In genomic region chr7:152433721-152434501, GRCh38 we compare ENCODE assay signal across 8 cellular contexts. TPM values are rescaled to one million over a fixed set of nuclear protein-coding genes. Genes with fewer than 3 reads are reported as not detected.
DNase-seq lines count a peak whose midpoint lies in the region; ATAC-seq, FAIRE-seq and TF ChIP-seq lines count a peak whose summit lies in the region.
"Not testable (repeated sequence)": the region's sequence is repeated elsewhere in the genome, so short reads cannot be mapped to it uniquely, and the experiment has no call there.

No MANE protein-coding gene starts in this region.

- CTCF ChIA-PET in HepG2 (lab: Yijun Ruan, JAX; ENCODE audit: low intra/inter-chr PET ratio, low total read pairs) = not testable (repeated sequence)

- H3K27me3 ChIP-seq in HepG2 (ENCODE audit: control insufficient read depth in 1 of 2, insufficient read depth in 2 of 2, low read length in 2 of 2); skeletal muscle tissue (ENCODE audit: control insufficient read depth in 3 of 3, insufficient read depth in 3 of 3, low read length in 3 of 3); upper lobe of left lung: not testable (repeated sequence)

- not testable (repeated sequence) for H4K20me1 ChIP-seq in HepG2 (ENCODE audit: insufficient read depth, low read length)

- ATAC-seq in HG02852 (IDR thresholded peaks at IDR 0.05; ENCODE audit: unreplicated experiment) = peak; percentile 28
- peak; percentile 39 for ATAC-seq in effector memory CD8-positive, alpha-beta T cell (replicated peaks)
- peak; percentile 31; the same call in 2 of the 3 replicates for ATAC-seq in HepG2
- peak; percentile 70 to 84 for ATAC-seq in upper lobe of left lung (ENCODE audit: low FRiP score in 2 of 2)

- H3K9me3 Mint-ChIP-seq in activated T-cell treated with anti-CD3 and anti-CD28 coated beads, Interleukin-2, amount 50 U/mL, for 24 hours; effector memory CD8-positive, alpha-beta T cell: not testable (repeated sequence)

- peak overlapping the region; percentile 58 for H3K27ac ChIP-seq in HepG2 (ENCODE audit: extremely low read length, insufficient read depth, low read length)
- peak overlapping the region; percentile 85 for H3K27ac ChIP-seq in skeletal muscle tissue (ENCODE audit: low read depth, low read length)
- H3K27ac ChIP-seq in upper lobe of left lung = peak overlapping the region; percentile 97 to 100 (median 98)

- DNase-seq in GM12892 (ENCODE audit: insufficient read length); RCC 7860 (ENCODE audit: low spot score); HepG2 (ENCODE audit: low spot score): not testable (repeated sequence)
- peak; percentile 70 for DNase-seq in activated T-cell treated with anti-CD3 and anti-CD28 coated beads, Interleukin-2, amount 50 U/mL, for 24 hours
- DNase-seq in effector memory CD8-positive, alpha-beta T cell = peak; percentile 54 to 59 (median 59)
- peak in 1 of 2 donors; percentile 93 for DNase-seq in upper lobe of left lung

- TF ChIP-seq EP300 in HepG2 (IDR thresholded peaks at IDR 0.05; ENCODE audit: low read depth in 2 of 2, low read length in 2 of 2); HepG2 (CRISPR knock-in tag; IDR thresholded peaks at IDR 0.05; ENCODE audit: borderline replicate concordance); upper lobe of left lung (IDR thresholded peaks at IDR 0.05): not testable (repeated sequence)

- intact Hi-C loops in HepG2 (cut with micrococcal nuclease; ENCODE audit: unreplicated experiment) = loop anchor here (2.0 kb wide), 1 partner anchor 273 kb away; no protein-coding TSS in a partner anchor

- TF ChIP-seq RAD21 in HepG2 (CRISPR knock-in tag; IDR thresholded peaks at IDR 0.05) = not testable (repeated sequence)

- FAIRE-seq in GM12892 (lab: Jason Lieb, UNC) = peak; percentile 91
- peak; percentile 87 for FAIRE-seq in RCC 7860 (lab: Jason Lieb, UNC)
- peak; percentile 72 for FAIRE-seq in HepG2 (lab: Jason Lieb, UNC)

- in situ Hi-C loops in HepG2 (cut with HindIII; ENCODE audit: extremely low pct_ligation_motif_present, low pct_unique_long_range_greater_than_20kb) = not testable (repeated sequence)

- H3K4me3 ChIP-seq in HepG2 (replicated peaks in 1 of 3; ENCODE audit: insufficient read depth in 1 of 3, low read depth in 2 of 3, low read length in 3 of 3) (peak overlapping the region; percentile 73 to 83 (median 75)), skeletal muscle tissue (ENCODE audit: low read length in 3 of 3) (peak overlapping the region; percentile 77 to 86 (median 80)), upper lobe of left lung (peak overlapping the region; percentile 74 to 97 (median 95))

- H3K9ac ChIP-seq in HepG2 (ENCODE audit: insufficient read depth, low read depth, low read length) = peak overlapping the region; percentile 71
- H3K9ac ChIP-seq in skeletal muscle tissue (ENCODE audit: low read depth in 1 of 3, low read length in 3 of 3) = peak overlapping the region; percentile 0 to 83 (median 82)

- peaks cover 28% of the 10 kb centered on the region for H3K4me1 ChIP-seq in HepG2 (ENCODE audit: insufficient read depth, low read length)
- H3K4me1 ChIP-seq in skeletal muscle tissue (ENCODE audit: control insufficient read depth in 3 of 3, insufficient read depth in 3 of 3, low read length in 3 of 3) = peaks cover 18 to 23% (median 18%) of the 10 kb centered on the region in 3 donors
- H3K4me1 ChIP-seq in upper lobe of left lung = peaks cover 19 to 47% (median 36%) of the 10 kb centered on the region in 4 donors

- BruUV-seq in HepG2 (replicated peaks; lab: Mats Ljungman, UMichigan) = TSS peak; percentile 56

- not testable (repeated sequence) for H3K27me3 Mint-ChIP-seq in activated T-cell treated with anti-CD3 and anti-CD28 coated beads, Interleukin-2, amount 50 U/mL, for 24 hours; effector memory CD8-positive, alpha-beta T cell

- H3K4me1 Mint-ChIP-seq in activated T-cell treated with anti-CD3 and anti-CD28 coated beads, Interleukin-2, amount 50 U/mL, for 24 hours (ENCODE audit: low read depth) = peaks cover 57% of the 10 kb centered on the region
- peaks cover 33 to 35% of the 10 kb centered on the region in 2 donors for H3K4me1 Mint-ChIP-seq in effector memory CD8-positive, alpha-beta T cell (ENCODE audit: low read depth in 2 of 2)

- 19% methylated on average over 16 of the region's 16 CpGs for WGBS in HepG2 (ENCODE audit: low lambda C conversion rate)
- 5% methylated on average over 16 of the region's 16 CpGs for WGBS in upper lobe of left lung, 2 donors

- peak overlapping the region; percentile 77 for H3K4me2 ChIP-seq in HepG2 (ENCODE audit: low read depth, low read length)

- POLR2A ChIA-PET in HepG2 (lab: Yijun Ruan, JAX) = interaction anchor here (1.0 kb wide), 1 partner anchor 20 kb away, joined by 3 read pairs; no protein-coding TSS in a partner anchor

- peak overlapping the region; percentile 97 for H3K27ac Mint-ChIP-seq in activated T-cell treated with anti-CD3 and anti-CD28 coated beads, Interleukin-2, amount 50 U/mL, for 24 hours
- peak overlapping the region; percentile 92 to 94 for H3K27ac Mint-ChIP-seq in effector memory CD8-positive, alpha-beta T cell

- H3K9me3 ChIP-seq in HepG2 (ENCODE audit: low read length); skeletal muscle tissue (ENCODE audit: control insufficient read depth in 3 of 3, low read length in 3 of 3); upper lobe of left lung: not testable (repeated sequence)

- TF ChIP-seq CTCF in HepG2 (CRISPR knock-in tag; IDR thresholded peaks at IDR 0.05) = not testable (repeated sequence)
- peak in 4 of 6 experiments; percentile 8 to 58 (median 27) for TF ChIP-seq CTCF in upper lobe of left lung (IDR thresholded peaks at IDR 0.05)

- peaks cover 57% of the 10 kb centered on the region for H3K79me2 ChIP-seq in HepG2 (ENCODE audit: insufficient read depth, low read length)

- peak overlapping the region; percentile 91 for H3K4me3 Mint-ChIP-seq in activated T-cell treated with anti-CD3 and anti-CD28 coated beads, Interleukin-2, amount 50 U/mL, for 24 hours
- H3K4me3 Mint-ChIP-seq in effector memory CD8-positive, alpha-beta T cell = peak overlapping the region; percentile 74 to 88

- peaks cover 21% of the 10 kb centered on the region for H3K36me3 Mint-ChIP-seq in activated T-cell treated with anti-CD3 and anti-CD28 coated beads, Interleukin-2, amount 50 U/mL, for 24 hours (ENCODE audit: low read depth)
- H3K36me3 Mint-ChIP-seq in effector memory CD8-positive, alpha-beta T cell (ENCODE audit: insufficient read depth) = peaks cover 23% of the 10 kb centered on the region

- not testable (repeated sequence) for H3K36me3 ChIP-seq in HepG2 (replicated peaks in 1 of 2; ENCODE audit: control insufficient read depth in 1 of 2, insufficient read depth in 2 of 2, low read length in 2 of 2); skeletal muscle tissue (ENCODE audit: control insufficient read depth in 3 of 3, insufficient read depth in 3 of 3, low read length in 3 of 3); upper lobe of left lung

- TF ChIP-seq POLR2A in GM12892 (IDR thresholded peaks at IDR 0.05; ENCODE audit: low read depth, low read length); HepG2 (IDR thresholded peaks at IDR 0.05; ENCODE audit: insufficient read depth in 1 of 2, low read depth in 2 of 2, low read length in 2 of 2); upper lobe of left lung (IDR thresholded peaks at IDR 0.05): not testable (repeated sequence)

- H2AFZ ChIP-seq in HepG2 (ENCODE audit: low read length) = not testable (repeated sequence)

TF ChIP-seq in HepG2, 621 proteins besides CTCF, POLR2A, EP300 and RAD21 (continues in another document):
- TF ChIP-seq SAP130 (CRISPR knock-in tag; IDR thresholded peaks at IDR 0.05; ENCODE audit: low read depth) (peak; percentile 39), ZBTB43 (CRISPR knock-in tag; conservative IDR thresholded peaks at IDR 0.05) (peak; percentile 98)

RNA-seq across cellular contexts. Expression of gene KMT2C, which starts 1.9 kb away (rescaled TPM):
- 23.3 TPM for polyA plus RNA-seq in GM12892 (2012; ENCODE audit: missing spikeins)
- 14.4 and 22.9 TPM in 2 replicates for total RNA-seq in HepG2 (2016; rRNA removed; fragmentation: Illumina TruSeq; extraction: Trizol)
- 27.0 and 27.7 TPM in 2 replicates for total RNA-seq in HepG2 (2016; cell fraction: cytosol; rRNA removed; fragmentation: Illumina TruSeq; extraction: Trizol; ENCODE audit: low read depth)
- 14.4 and 19.1 TPM in 2 replicates for total RNA-seq in HepG2 (2016; cell fraction: insoluble cytoplasmic fraction; rRNA removed; fragmentation: Illumina TruSeq; extraction: Trizol)
- 17.0 and 21.9 TPM in 2 replicates for total RNA-seq in HepG2 (2016; cell fraction: membrane; rRNA removed; fragmentation: Illumina TruSeq; extraction: Trizol)
- 48.1 and 51.6 TPM in 2 replicates for total RNA-seq in HepG2 (2016; cell fraction: nucleus; rRNA removed; fragmentation: Illumina TruSeq; extraction: Trizol)
- polyA plus RNA-seq in HepG2 (2011; rRNA removed) = 7.1 and 7.5 TPM in 2 replicates
- 4.1 and 6.3 TPM in 2 replicates for polyA plus RNA-seq in HepG2 (2011; cell fraction: cytosol; rRNA removed)
- 15.2 and 17.5 TPM in 2 replicates for polyA plus RNA-seq in HepG2 (2011; cell fraction: nucleus; rRNA removed)
- polyA plus RNA-seq in HepG2 (2012) = 11.9 and 12.7 TPM in 2 replicates
- polyA plus RNA-seq in HepG2 (2016; cell fraction: cytosol; fragmentation: Illumina TruSeq; extraction: Trizol; ENCODE audit: low read depth) = 0.25 and 0.36 TPM in 2 replicates
- polyA plus RNA-seq in HepG2 (2016; cell fraction: insoluble cytoplasmic fraction; fragmentation: Illumina TruSeq; extraction: Trizol; ENCODE audit: low read depth) = 5.8 and 7.4 TPM in 2 replicates
- 0.54 and 1.00 TPM in 2 replicates for polyA plus RNA-seq in HepG2 (2016; cell fraction: membrane; fragmentation: Illumina TruSeq; extraction: Trizol; ENCODE audit: low read depth)
- polyA plus RNA-seq in HepG2 (2016; cell fraction: nucleus; fragmentation: Illumina TruSeq; extraction: Trizol; ENCODE audit: insufficient read depth, low read depth) = 14.9 and 20.0 TPM in 2 replicates
- polyA minus RNA-seq in HepG2 (2011; rRNA and poly(A)+ RNA removed; ENCODE audit: low replicate concordance) = 22.0 and 25.5 TPM in 2 replicates
- 17.4 and 19.6 TPM in 2 replicates for polyA minus RNA-seq in HepG2 (2011; cell fraction: cytosol; rRNA and poly(A)+ RNA removed)
- polyA minus RNA-seq in HepG2 (2011; cell fraction: nucleus; rRNA and poly(A)+ RNA removed) = 87.2 and 102 TPM in 2 replicates
- total RNA-seq in skeletal muscle tissue = 61.6 TPM
- total RNA-seq in upper lobe of left lung = 100 to 1,000 TPM in 1 of 6 donors, 10 to 100 TPM in 5; 60.5 to 108 (median 85.0) TPM
